ENCODE assay signal across 8 cellular contexts in the genomic region with DNA sequence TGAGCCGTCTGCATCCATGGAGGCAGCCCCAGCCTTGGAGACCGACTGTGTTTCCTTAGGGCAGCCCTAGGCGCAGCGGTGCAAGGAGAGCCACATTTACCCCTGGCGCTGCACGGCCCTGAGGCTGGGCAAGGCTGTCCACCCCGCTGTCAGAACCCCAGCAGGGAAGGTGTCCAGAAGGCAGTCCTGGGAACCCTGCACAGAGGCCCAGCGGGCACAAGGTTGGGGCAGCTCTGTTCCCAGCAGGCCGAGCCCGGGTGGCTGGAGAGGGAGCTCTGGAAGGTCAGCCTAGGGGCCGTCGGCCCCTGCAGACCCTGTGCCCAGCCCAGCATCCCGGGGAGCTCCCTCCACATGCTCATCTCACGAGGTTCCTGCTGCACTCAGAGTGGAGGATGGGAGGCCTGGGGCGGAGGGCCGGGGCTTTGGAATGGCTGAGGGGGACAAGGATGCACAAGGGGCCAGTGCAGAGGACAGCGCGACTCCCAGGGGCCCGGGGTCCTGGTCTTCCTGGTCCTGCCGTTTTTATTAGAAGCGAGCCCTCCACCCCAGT. TPM values are rescaled to one million over a fixed set of nuclear protein-coding genes. Genes with fewer than 3 reads are reported as not detected.
A peak's percentile ranks its signal among the peaks of the same experiment; 100 is the strongest.
DNase-seq lines count a peak whose midpoint lies in the region; ATAC-seq and TF ChIP-seq lines count a peak whose summit lies in the region.

No MANE protein-coding gene starts in this region.

- TF ChIP-seq CTCF in lung (IDR thresholded peaks at IDR 0.05; ENCODE audit: control extremely low read depth, extremely low read depth): no peak

- DNase-seq in activated naive CD8-positive, alpha-beta T cell treated with anti-CD3 and anti-CD28 coated beads for 36 hours: no peak
- DNase-seq in central memory CD8-positive, alpha-beta T cell (ENCODE audit: low spot score in 2 of 2): peak in 1 of 2 donors; percentile 8
- DNase-seq in lung (ENCODE audit: low spot score): peak; percentile 28
- DNase-seq in aorta: peak; percentile 51 to 70
- DNase-seq in NCI-H345 treated with DMSO at 0.1 percent for 48 hours (lab: John Stamatoyannopoulos, UW; ENCODE audit: unreplicated experiment): no peak
- no peak for DNase-seq in NCI-H748 (lab: John Stamatoyannopoulos, UW; ENCODE audit: unreplicated experiment)

- peaks cover 4% of the 10 kb centered on the region for H3K4me1 Mint-ChIP-seq in activated naive CD8-positive, alpha-beta T cell (ENCODE audit: low read depth)
- H3K4me1 Mint-ChIP-seq in activated naive CD8-positive, alpha-beta T cell treated with anti-CD3 and anti-CD28 coated beads for 36 hours: peaks cover 6% of the 10 kb centered on the region
- H3K4me1 Mint-ChIP-seq in central memory CD8-positive, alpha-beta T cell: peaks cover under 1% of the 10 kb centered on the region

- no peaks in the 10 kb centered on the region for H3K9me3 Mint-ChIP-seq in activated naive CD8-positive, alpha-beta T cell (ENCODE audit: low read depth)
- peaks cover 1% of the 10 kb centered on the region for H3K9me3 Mint-ChIP-seq in activated naive CD8-positive, alpha-beta T cell treated with anti-CD3 and anti-CD28 coated beads for 36 hours
- H3K9me3 Mint-ChIP-seq in central memory CD8-positive, alpha-beta T cell: no peaks in the 10 kb centered on the region

- H3K9me3 ChIP-seq in lung (ENCODE audit: control insufficient read depth in 2 of 2, insufficient read depth in 1 of 2, low read length in 1 of 2): peaks cover 0 to 2% of the 10 kb centered on the region in 2 donors
- no peaks in the 10 kb centered on the region for H3K9me3 ChIP-seq in aorta (ENCODE audit: control insufficient read depth, low read length)

- peak overlapping the region; percentile 10 for H3K4me3 Mint-ChIP-seq in activated naive CD8-positive, alpha-beta T cell
- no peak overlapping the region for H3K4me3 Mint-ChIP-seq in activated naive CD8-positive, alpha-beta T cell treated with anti-CD3 and anti-CD28 coated beads for 36 hours
- peak overlapping the region; percentile 34 for H3K4me3 Mint-ChIP-seq in central memory CD8-positive, alpha-beta T cell

- H3K27me3 ChIP-seq in lung (ENCODE audit: control insufficient read depth, insufficient read depth) (no peaks in the 10 kb centered on the region), aorta (ENCODE audit: control insufficient read depth in 1 of 2, insufficient read depth in 2 of 2, low read length in 1 of 2) (no peaks in the 10 kb centered on the region)

- no peak for ATAC-seq in central memory CD8-positive, alpha-beta T cell (replicated peaks; ENCODE audit: extremely low read depth, poor library complexity, severe bottlenecking)
- ATAC-seq in lung (ENCODE audit: insufficient read depth, low FRiP score): no peak
- no peak for ATAC-seq in aorta (ENCODE audit: low FRiP score)
- no peak for ATAC-seq in HG03095 (IDR thresholded peaks at IDR 0.05; ENCODE audit: unreplicated experiment)

- H3K27ac ChIP-seq in lung (ENCODE audit: low read depth in 1 of 2, low read length in 1 of 2) (no peak overlapping the region), aorta (ENCODE audit: low read depth in 1 of 2, low read length in 2 of 2) (no peak overlapping the region)

- H3K36me3 Mint-ChIP-seq in activated naive CD8-positive, alpha-beta T cell: no peaks in the 10 kb centered on the region
- no peaks in the 10 kb centered on the region for H3K36me3 Mint-ChIP-seq in activated naive CD8-positive, alpha-beta T cell treated with anti-CD3 and anti-CD28 coated beads for 36 hours
- H3K36me3 Mint-ChIP-seq in central memory CD8-positive, alpha-beta T cell (ENCODE audit: insufficient read depth): peaks cover 9% of the 10 kb centered on the region

- peaks cover 11% of the 10 kb centered on the region for H3K27me3 Mint-ChIP-seq in activated naive CD8-positive, alpha-beta T cell
- H3K27me3 Mint-ChIP-seq in activated naive CD8-positive, alpha-beta T cell treated with anti-CD3 and anti-CD28 coated beads for 36 hours: peaks cover 54% of the 10 kb centered on the region
- H3K27me3 Mint-ChIP-seq in central memory CD8-positive, alpha-beta T cell: peaks cover 46% of the 10 kb centered on the region

- H3K4me1 ChIP-seq in lung (ENCODE audit: control insufficient read depth in 2 of 2, insufficient read depth in 2 of 2, low read length in 2 of 2) (peaks cover 0 to 4% of the 10 kb centered on the region in 2 donors), aorta (ENCODE audit: control insufficient read depth in 1 of 2, insufficient read depth in 2 of 2, low read length in 2 of 2) (no peaks in the 10 kb centered on the region)

- H3K36me3 ChIP-seq in lung (ENCODE audit: control insufficient read depth in 2 of 2, insufficient read depth in 2 of 2, low read length in 2 of 2): no peaks in the 10 kb centered on the region
- no peaks in the 10 kb centered on the region for H3K36me3 ChIP-seq in aorta (ENCODE audit: control insufficient read depth in 1 of 2, insufficient read depth in 2 of 2, low read length in 1 of 2)

- intact Hi-C loops in aorta (cut with DNase I): loop anchor here (5.0 to 10.0 kb wide), 3 partner anchors 51 to 161 kb away; a partner anchor contains a TSS

- 68 to 88% methylated on average over 21 of the region's 21 CpGs for WGBS in lung, 2 donors
- WGBS in aorta, 2 donors: 86 to 92% methylated on average over 19 to 21 of the region's 21 CpGs

- no peak overlapping the region for H3K27ac Mint-ChIP-seq in activated naive CD8-positive, alpha-beta T cell
- H3K27ac Mint-ChIP-seq in activated naive CD8-positive, alpha-beta T cell treated with anti-CD3 and anti-CD28 coated beads for 36 hours: no peak overlapping the region
- H3K27ac Mint-ChIP-seq in central memory CD8-positive, alpha-beta T cell (ENCODE audit: low read depth): no peak overlapping the region

- H3K4me3 ChIP-seq in lung (no peak overlapping the region), aorta (ENCODE audit: low read length in 2 of 2) (no peak overlapping the region)

RNA-seq across cellular contexts. Expression of a gene that starts 19.9 kb away (rescaled TPM):
- total RNA-seq in activated naive CD8-positive, alpha-beta T cell treated with anti-CD3 and anti-CD28 coated beads for 36 hours: not detected
- total RNA-seq in lung (10 to 100 TPM in 1 of 2 donors, 1 to 10 TPM in 1; 7.8 to 26.3 TPM), aorta (10 to 100 TPM; 30.1 to 44.3 TPM)
- polyA plus RNA-seq in lung (1 to 10 TPM; 3.7 to 3.8 TPM), aorta (1 to 10 TPM; 2.6 to 7.2 TPM)

RNA-seq across cellular contexts. Expression of a gene that starts 55.3 kb away (rescaled TPM):
- total RNA-seq in activated naive CD8-positive, alpha-beta T cell treated with anti-CD3 and anti-CD28 coated beads for 36 hours: 100 to 1,000 TPM; 176 to 185 TPM
- total RNA-seq in lung (10 to 100 TPM; 39.0 to 74.2 TPM), aorta (10 to 100 TPM; 35.8 to 41.4 TPM)
- polyA plus RNA-seq in lung (10 to 100 TPM; 61.2 to 86.6 TPM), aorta (10 to 100 TPM; 17.3 to 55.5 TPM)

RNA-seq across cellular contexts. Expression of a gene that starts 56.6 kb away (rescaled TPM):
- 10 to 100 TPM; 19.5 to 22.5 TPM for total RNA-seq in activated naive CD8-positive, alpha-beta T cell treated with anti-CD3 and anti-CD28 coated beads for 36 hours
- 10 to 100 TPM in 1 of 2 donors, 1 to 10 TPM in 1; 10.0 to 15.1 TPM for total RNA-seq in lung
- 10 to 100 TPM; 10.9 to 15.2 TPM for polyA plus RNA-seq in lung
- total RNA-seq in aorta: 10 to 100 TPM; 10.0 to 19.9 TPM
- polyA plus RNA-seq in aorta: 10 to 100 TPM in 1 of 2 donors, 1 to 10 TPM in 1; 2.8 to 40.5 TPM

Comparison
In these comparisons a context has a peak if more than half of its experiments do, and no peak if none do; other contexts are left out.
1. DNase-seq: peak in lung (single experiment) and aorta (2 of 2); none in activated naive CD8-positive, alpha-beta T cell treated with anti-CD3 and anti-CD28 coated beads for 36 hours (single experiment), NCI-H345 treated with DMSO at 0.1 percent for 48 hours (single experiment) and NCI-H748 (single experiment).
2. RNA of a gene that starts 19.9 kb away (total RNA-seq): 30.1 to 44.3 TPM in aorta and 7.8 to 26.3 TPM in lung; not detected in activated naive CD8-positive, alpha-beta T cell treated with anti-CD3 and anti-CD28 coated beads for 36 hours; every median in the first group is over 4 times any median in the second.